Comparison of ENCODE assay signal across 12 cellular contexts in genomic region chr17:82195675-82196258, GRCh38.
"Had no signal": no experiment of that assay in that cellular context is flagged by ENCODE, and none has a peak within 500 bp of the region (broad histone marks: within the 10 kb centered on the region; RNA-seq: fewer than 3 reads in every experiment).

No MANE protein-coding gene starts in this region.

- H3K4me1 ChIP-seq: breast epithelium, tibial nerve had no signal

- FAIRE-seq: endothelial cell of umbilical vein, small intestine had no signal

- DNase-seq: activated B cell treated with CpG ODN at 0.5 μM for 24 hours; activated CD4-positive, alpha-beta T cell treated with anti-CD3 and anti-CD28 coated beads, Interleukin-2, amount 10 ng/mL, durations not matched to agents 7 days and 5 days; activated gamma-delta T cell; activated T-cell treated with anti-CD3 and anti-CD28 coated beads, Interleukin-2, amount 50 U/mL, for 1 hour; mesenchymal stem cell; ovary; retina; small intestine; T-helper 17 cell had no signal

- H3K27ac ChIP-seq: breast epithelium, tibial nerve had no signal

- H3K9me3 ChIP-seq: breast epithelium, ovary, tibial nerve had no signal

- H3K36me3 ChIP-seq: breast epithelium, ovary had no signal

- H3K4me3 ChIP-seq: breast epithelium, ovary, tibial nerve had no signal

- ATAC-seq: T-helper 17 cell had no signal

- H3K27me3 ChIP-seq: breast epithelium, ovary, tibial nerve had no signal
